ENCODE assay signal across 8 cellular contexts in the genomic region with DNA sequence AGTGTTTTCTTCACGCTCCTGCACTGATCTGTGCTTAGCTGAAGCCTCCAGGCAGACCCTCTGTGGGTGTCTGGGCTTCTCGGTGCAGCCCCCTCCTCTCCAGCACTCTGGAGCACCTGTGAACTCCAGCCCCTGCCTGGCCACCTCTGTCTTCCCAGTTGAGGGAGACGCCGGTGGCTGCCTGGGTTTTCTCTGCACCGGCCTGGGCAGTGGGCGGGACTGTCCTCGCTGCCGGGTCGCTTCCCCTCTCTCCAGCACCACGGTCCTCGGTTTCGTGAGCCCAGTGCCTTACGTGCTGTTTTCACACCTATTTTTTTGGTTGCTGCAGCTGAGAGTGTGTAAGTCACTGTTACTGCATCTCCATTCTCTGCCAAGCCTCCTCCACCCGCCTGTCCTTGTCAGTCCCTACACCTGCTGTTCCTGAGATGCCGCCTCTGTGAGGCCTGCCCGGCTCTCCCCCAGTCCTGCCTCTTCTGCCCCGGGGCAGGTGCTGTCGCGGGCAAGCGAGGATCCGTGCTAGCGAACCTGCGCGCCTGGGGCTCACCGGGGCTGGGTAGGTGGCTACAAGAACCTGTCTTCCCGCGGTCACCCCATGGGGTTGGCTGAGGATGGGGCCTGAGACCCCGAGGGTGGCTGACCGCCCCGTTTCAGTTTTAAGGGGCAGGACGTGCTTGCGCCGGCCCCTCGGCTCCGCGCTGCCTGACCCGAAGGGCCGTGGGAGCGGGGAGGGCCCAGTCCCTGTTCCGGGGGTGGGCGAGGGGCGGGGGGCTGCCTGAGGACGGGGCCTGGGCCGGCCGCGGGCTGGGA. TPM values are rescaled to one million over a fixed set of nuclear protein-coding genes. Genes with fewer than 3 reads are reported as not detected.
DNase-seq lines count a peak whose midpoint lies in the region; ATAC-seq and TF ChIP-seq lines count a peak whose summit lies in the region.

No MANE protein-coding gene starts in this region.

- CTCF ChIA-PET in CD8-positive, alpha-beta memory T cell (lab: Charles Lee), result interaction anchor here (1.0 to 1.9 kb wide), 3 partner anchors 21 to 267 kb away, joined by 3 to 6 read pairs (median 5); a partner anchor contains a TSS
- CTCF ChIA-PET in activated CD4-positive, alpha-beta memory T cell treated with anti-CD3 and anti-CD28 coated beads, Interleukin-2, amount 10 ng/mL, durations not matched to agents 7 days and 5 days (lab: Charles Lee), result interaction anchor here (0.7 to 0.9 kb wide), 3 partner anchors 73 to 261 kb away, joined by 3 read pairs; no protein-coding TSS in a partner anchor

- H3K9ac ChIP-seq in fibroblast of lung (ENCODE audit: insufficient read depth, low read length), result peak overlapping the region; percentile 42
- H3K9ac ChIP-seq in parathyroid adenoma, result no peak overlapping the region

- H3K79me2 ChIP-seq in fibroblast of lung (ENCODE audit: control insufficient read depth, insufficient read depth, low read length), result no peaks in the 10 kb centered on the region
- no peaks in the 10 kb centered on the region for H3K79me2 ChIP-seq in parathyroid adenoma

- peak overlapping the region; percentile 58 for H3K4me3 ChIP-seq in CD8-positive, alpha-beta memory T cell (ENCODE audit: low read length)
- peak overlapping the region; percentile 48 to 70 (median 62) for H3K4me3 ChIP-seq in fibroblast of lung (replicated peaks in 1 of 4; ENCODE audit: control extremely low read depth in 1 of 4, insufficient read depth in 1 of 4, low read depth in 3 of 4, low read length in 4 of 4)
- peak overlapping the region; percentile 62 for H3K4me3 ChIP-seq in parathyroid adenoma (ENCODE audit: low read depth, low read length)

- H3K27me3 Mint-ChIP-seq in CD8-positive, alpha-beta memory T cell, result peaks cover 27 to 40% of the 10 kb centered on the region in 2 donors
- H3K27me3 Mint-ChIP-seq in activated CD4-positive, alpha-beta memory T cell treated with anti-CD3 and anti-CD28 coated beads, Interleukin-2, amount 10 ng/mL, durations not matched to agents 7 days and 5 days, result peaks cover 33% of the 10 kb centered on the region

- H3K36me3 ChIP-seq in CD8-positive, alpha-beta memory T cell (ENCODE audit: insufficient read depth, low read length), result no peaks in the 10 kb centered on the region
- no peaks in the 10 kb centered on the region for H3K36me3 ChIP-seq in fibroblast of lung (ENCODE audit: control insufficient read depth, insufficient read depth, low read length)
- H3K36me3 ChIP-seq in parathyroid adenoma (ENCODE audit: control insufficient read depth, insufficient read depth, low read length), result no peaks in the 10 kb centered on the region

- H3K27me3 ChIP-seq in CD8-positive, alpha-beta memory T cell (ENCODE audit: insufficient read depth, low read length, poor library complexity, severe bottlenecking), result peaks cover 13% of the 10 kb centered on the region
- H3K27me3 ChIP-seq in fibroblast of lung (ENCODE audit: control insufficient read depth, insufficient read depth, low read length), result peaks cover 17% of the 10 kb centered on the region
- H3K27me3 ChIP-seq in parathyroid adenoma (ENCODE audit: control insufficient read depth, insufficient read depth, low read length), result no peaks in the 10 kb centered on the region

- H3K4me3 Mint-ChIP-seq in CD8-positive, alpha-beta memory T cell, result peak overlapping the region; percentile 77 to 91 (median 84)
- H3K4me3 Mint-ChIP-seq in activated CD4-positive, alpha-beta memory T cell treated with anti-CD3 and anti-CD28 coated beads, Interleukin-2, amount 10 ng/mL, durations not matched to agents 7 days and 5 days, result peak overlapping the region; percentile 61

- peak; percentile 10 to 68 (median 41) for DNase-seq in CD8-positive, alpha-beta memory T cell
- DNase-seq in activated CD4-positive, alpha-beta memory T cell treated with anti-CD3 and anti-CD28 coated beads, Interleukin-2, amount 10 ng/mL, durations not matched to agents 7 days and 5 days, result peak; percentile 43
- DNase-seq in fibroblast of lung (ENCODE audit: low read depth in 2 of 2) (no peak), SK-N-DZ (ENCODE audit: low spot score) (no peak)

- POLR2A ChIA-PET in CD8-positive, alpha-beta memory T cell (lab: Charles Lee), result no interaction called here
- POLR2A ChIA-PET in activated CD4-positive, alpha-beta memory T cell treated with anti-CD3 and anti-CD28 coated beads, Interleukin-2, amount 10 ng/mL, durations not matched to agents 7 days and 5 days (lab: Charles Lee), result no interaction called here

- peaks cover 0 to 6% (median 0%) of the 10 kb centered on the region in 5 donors for H3K9me3 Mint-ChIP-seq in CD8-positive, alpha-beta memory T cell
- no peaks in the 10 kb centered on the region for H3K9me3 Mint-ChIP-seq in activated CD4-positive, alpha-beta memory T cell treated with anti-CD3 and anti-CD28 coated beads, Interleukin-2, amount 10 ng/mL, durations not matched to agents 7 days and 5 days

- peaks cover 14% of the 10 kb centered on the region for H3K4me1 ChIP-seq in CD8-positive, alpha-beta memory T cell (ENCODE audit: insufficient read depth, low read length)
- H3K4me1 ChIP-seq in fibroblast of lung (ENCODE audit: control insufficient read depth, extremely low read depth, insufficient read depth, low read length), result peaks cover 3% of the 10 kb centered on the region
- H3K4me1 ChIP-seq in parathyroid adenoma, result no peaks in the 10 kb centered on the region

- H3K4me1 Mint-ChIP-seq in CD8-positive, alpha-beta memory T cell, result peaks cover 12 to 18% (median 14%) of the 10 kb centered on the region in 3 donors
- H3K4me1 Mint-ChIP-seq in activated CD4-positive, alpha-beta memory T cell treated with anti-CD3 and anti-CD28 coated beads, Interleukin-2, amount 10 ng/mL, durations not matched to agents 7 days and 5 days, result peaks cover 11% of the 10 kb centered on the region

- peaks cover 0 to 6% (median 0%) of the 10 kb centered on the region in 3 donors for H3K36me3 Mint-ChIP-seq in CD8-positive, alpha-beta memory T cell
- H3K36me3 Mint-ChIP-seq in activated CD4-positive, alpha-beta memory T cell treated with anti-CD3 and anti-CD28 coated beads, Interleukin-2, amount 10 ng/mL, durations not matched to agents 7 days and 5 days (ENCODE audit: low read depth), result no peaks in the 10 kb centered on the region

- TF ChIP-seq CTCF in fibroblast of lung (conservative IDR thresholded peaks at IDR 0.05 in 1 of 2, IDR thresholded peaks at IDR 0.05 in 1 of 2; ENCODE audit: low read depth in 1 of 2, low read length in 2 of 2), result no peak
- TF ChIP-seq CTCF in parathyroid adenoma (IDR thresholded peaks at IDR 0.05), result no peak

- H2AFZ ChIP-seq in fibroblast of lung (ENCODE audit: low read length), result peak overlapping the region; percentile 77
- H2AFZ ChIP-seq in parathyroid adenoma, result peak overlapping the region; percentile 89

- no peaks in the 10 kb centered on the region for H3K9me3 ChIP-seq in CD8-positive, alpha-beta memory T cell (ENCODE audit: low read length)
- H3K9me3 ChIP-seq in fibroblast of lung (ENCODE audit: control insufficient read depth, insufficient read depth, low read depth, low read length) (no peaks in the 10 kb centered on the region), parathyroid adenoma (ENCODE audit: control insufficient read depth, low read length) (no peaks in the 10 kb centered on the region)

- H3K4me2 ChIP-seq in fibroblast of lung (ENCODE audit: extremely low read depth, insufficient read depth, low read length) (peak overlapping the region; percentile 98), parathyroid adenoma (ENCODE audit: low read length) (peak overlapping the region; percentile 73)

- H3K27ac ChIP-seq in CD8-positive, alpha-beta memory T cell (ENCODE audit: low read depth, low read length), result peak overlapping the region; percentile 38
- no peak overlapping the region for H3K27ac ChIP-seq in fibroblast of lung (ENCODE audit: insufficient read depth, low read length)
- no peak overlapping the region for H3K27ac ChIP-seq in parathyroid adenoma

- no peaks in the 10 kb centered on the region for H4K20me1 ChIP-seq in fibroblast of lung (ENCODE audit: control insufficient read depth, extremely low read depth, insufficient read depth, low read length)

- H3K27ac Mint-ChIP-seq in CD8-positive, alpha-beta memory T cell, result peak overlapping the region in 7 of 8 donors; percentile 12 to 93 (median 68)
- H3K27ac Mint-ChIP-seq in activated CD4-positive, alpha-beta memory T cell treated with anti-CD3 and anti-CD28 coated beads, Interleukin-2, amount 10 ng/mL, durations not matched to agents 7 days and 5 days, result no peak overlapping the region

- ATAC-seq in HG03135 (IDR thresholded peaks at IDR 0.05; ENCODE audit: unreplicated experiment), result peak; percentile 6
- ATAC-seq in HG02759 (IDR thresholded peaks at IDR 0.05; ENCODE audit: unreplicated experiment), result no peak
- ATAC-seq in GM19463 (IDR thresholded peaks at IDR 0.05; ENCODE audit: unreplicated experiment), result no peak

RNA-seq across cellular contexts. Expression of a gene that starts 2.4 kb away (rescaled TPM):
- 10 to 100 TPM; 12.3 to 14.5 TPM for total RNA-seq in CD8-positive, alpha-beta memory T cell
- polyA plus RNA-seq in CD8-positive, alpha-beta memory T cell, result 1.4 TPM
- 1 to 10 TPM; 7.1 to 8.9 TPM for total RNA-seq in activated CD4-positive, alpha-beta memory T cell treated with anti-CD3 and anti-CD28 coated beads, Interleukin-2, amount 10 ng/mL, durations not matched to agents 7 days and 5 days
- 5.6 and 6.1 TPM in 2 replicates for total RNA-seq in fibroblast of lung
- 10.0 and 21.2 TPM in 2 replicates for polyA plus RNA-seq in fibroblast of lung
- 10.7 and 18.2 TPM in 2 replicates for polyA plus RNA-seq in fibroblast of lung (2012)
- polyA minus RNA-seq in fibroblast of lung (ENCODE audit: low replicate concordance), result 74.1 and 108 TPM in 2 replicates
- polyA plus RNA-seq in SK-N-DZ (2014; cell fraction: cytosol; rRNA removed), result 9.9 and 11.8 TPM in 2 replicates
- 4.5 and 12.9 TPM in 2 replicates for polyA plus RNA-seq in SK-N-DZ (2014; cell fraction: nucleus; rRNA removed)

RNA-seq across cellular contexts. Expression of a gene that starts 15.8 kb away (rescaled TPM):
- total RNA-seq in CD8-positive, alpha-beta memory T cell, result not detected
- 1.1 TPM for polyA plus RNA-seq in CD8-positive, alpha-beta memory T cell
- total RNA-seq in activated CD4-positive, alpha-beta memory T cell treated with anti-CD3 and anti-CD28 coated beads, Interleukin-2, amount 10 ng/mL, durations not matched to agents 7 days and 5 days, result under 1 TPM in 1 of 2 experiments, not detected in 1; 0.20 TPM
- total RNA-seq in fibroblast of lung, result 0.26 and 0.33 TPM in 2 replicates
- polyA plus RNA-seq in fibroblast of lung, result 0.05 and 0.07 TPM in 2 replicates
- 0.86 and 1.7 TPM in 2 replicates for polyA plus RNA-seq in fibroblast of lung (2012)
- not detected in 2 replicates for polyA minus RNA-seq in fibroblast of lung (ENCODE audit: low replicate concordance)
- polyA plus RNA-seq in SK-N-DZ (2014; cell fraction: cytosol; rRNA removed), result not detected in 2 replicates
- polyA plus RNA-seq in SK-N-DZ (2014; cell fraction: nucleus; rRNA removed), result 1.5 TPM in 1 of 2 replicates, not detected in the other

RNA-seq across cellular contexts. Expression of a gene that starts 22.2 kb away (rescaled TPM):
- 10 to 100 TPM; 18.7 to 19.1 TPM for total RNA-seq in CD8-positive, alpha-beta memory T cell
- polyA plus RNA-seq in CD8-positive, alpha-beta memory T cell, result 9.3 TPM
- total RNA-seq in activated CD4-positive, alpha-beta memory T cell treated with anti-CD3 and anti-CD28 coated beads, Interleukin-2, amount 10 ng/mL, durations not matched to agents 7 days and 5 days, result 10 to 100 TPM; 18.8 to 19.0 TPM
- 10.3 and 11.1 TPM in 2 replicates for total RNA-seq in fibroblast of lung
- 2.1 and 3.1 TPM in 2 replicates for polyA plus RNA-seq in fibroblast of lung
- 5.9 TPM in 2 replicates for polyA plus RNA-seq in fibroblast of lung (2012)
- polyA minus RNA-seq in fibroblast of lung (ENCODE audit: low replicate concordance), result 4.8 and 6.4 TPM in 2 replicates
- polyA plus RNA-seq in SK-N-DZ (2014; cell fraction: cytosol; rRNA removed), result 0.15 and 0.30 TPM in 2 replicates
- 1.7 and 1.8 TPM in 2 replicates for polyA plus RNA-seq in SK-N-DZ (2014; cell fraction: nucleus; rRNA removed)

RNA-seq across cellular contexts. Expression of a gene that starts 35.7 kb away (rescaled TPM):
- total RNA-seq in CD8-positive, alpha-beta memory T cell, result 10 to 100 TPM; 17.2 to 19.6 TPM
- 26.2 TPM for polyA plus RNA-seq in CD8-positive, alpha-beta memory T cell
- 10 to 100 TPM; 13.8 to 14.7 TPM for total RNA-seq in activated CD4-positive, alpha-beta memory T cell treated with anti-CD3 and anti-CD28 coated beads, Interleukin-2, amount 10 ng/mL, durations not matched to agents 7 days and 5 days
- total RNA-seq in fibroblast of lung, result 11.0 and 13.2 TPM in 2 replicates
- polyA plus RNA-seq in fibroblast of lung, result 2.1 and 3.0 TPM in 2 replicates
- polyA plus RNA-seq in fibroblast of lung (2012), result 4.5 and 7.1 TPM in 2 replicates
- polyA minus RNA-seq in fibroblast of lung (ENCODE audit: low replicate concordance), result 3.7 and 4.3 TPM in 2 replicates
- polyA plus RNA-seq in SK-N-DZ (2014; cell fraction: cytosol; rRNA removed), result 1.3 and 1.5 TPM in 2 replicates
- 11.1 and 12.0 TPM in 2 replicates for polyA plus RNA-seq in SK-N-DZ (2014; cell fraction: nucleus; rRNA removed)

Comparison
In these comparisons a context has a peak if more than half of its experiments do, and no peak if none do; other contexts are left out.
1. DNase-seq: peak in CD8-positive, alpha-beta memory T cell (5 of 5) and activated CD4-positive, alpha-beta memory T cell treated with anti-CD3 and anti-CD28 coated beads, Interleukin-2, amount 10 ng/mL, durations not matched to agents 7 days and 5 days (single experiment); none in fibroblast of lung (0 of 2) and SK-N-DZ (single experiment).
2. Peak in every context shown above with its lines, with median percentiles within 50 percentile points of each other: H3K4me3 ChIP-seq.